In the genomic region with DNA sequence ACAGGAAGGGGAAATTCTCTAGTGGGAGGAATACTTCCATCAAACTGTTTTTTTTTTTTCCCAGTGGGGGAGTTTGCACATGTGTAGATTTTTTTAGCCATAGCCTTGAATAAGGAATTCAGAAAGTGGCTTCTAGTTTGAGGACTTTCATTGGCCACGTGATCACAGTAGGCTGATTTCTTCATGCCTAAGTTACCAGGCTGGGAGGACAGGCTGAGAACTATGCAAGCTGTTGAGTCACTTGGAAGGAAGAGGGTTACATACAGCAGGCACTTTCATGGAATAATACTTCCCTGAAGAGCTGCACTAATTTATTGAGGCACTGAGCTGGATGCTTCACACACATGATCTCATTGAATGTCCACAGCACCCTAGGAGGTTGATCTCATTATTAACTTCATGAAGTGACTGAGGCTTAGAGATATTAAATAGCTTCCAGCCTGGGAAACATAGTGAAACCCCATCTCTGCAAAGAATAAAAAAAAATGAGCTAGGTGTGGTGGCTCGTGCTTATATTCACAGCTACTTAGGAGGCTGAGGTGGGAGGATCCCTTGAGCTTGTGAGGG, we compare ENCODE assay signal across 16 cellular contexts. TPM values are rescaled to one million over a fixed set of nuclear protein-coding genes. Genes with fewer than 3 reads are reported as not detected.
DNase-seq lines count a peak whose midpoint lies in the region; ATAC-seq and TF ChIP-seq lines count a peak whose summit lies in the region.
"Had no signal": no experiment of that assay in that cellular context is flagged by ENCODE, and none has a peak within 500 bp of the region (broad histone marks: within the 10 kb centered on the region; RNA-seq: fewer than 3 reads in every experiment).

No MANE protein-coding gene starts in this region.

- DNase-seq in heart left ventricle (no peak), cardiac septum (ENCODE audit: low spot score) (no peak), SKM-1 (lab: John Stamatoyannopoulos, UW; ENCODE audit: unreplicated experiment) (peak; percentile 55), lower lobe of right lung (no peak), NCI-H2107 (lab: John Stamatoyannopoulos, UW) (no peak), GM10266 (ENCODE audit: extremely low spot score) (no peak)
- DNase-seq: aorta; effector memory CD4-positive, alpha-beta T cell; glutamatergic neuron; NCI-H1436; NCI-H774; tibial artery had no signal

- H3K9me3 ChIP-seq in heart left ventricle = no peaks in the 10 kb centered on the region
- H3K9me3 ChIP-seq in lower lobe of right lung = no peaks in the 10 kb centered on the region
- H3K9me3 ChIP-seq: tibial artery had no signal

- H3K36me3 ChIP-seq in heart left ventricle (no peaks in the 10 kb centered on the region), lower lobe of right lung (no peaks in the 10 kb centered on the region)
- H3K36me3 ChIP-seq: tibial artery had no signal

- peak overlapping the region in 2 of 12 donors; percentile 56 to 60 for H3K27ac ChIP-seq in heart left ventricle
- H3K27ac ChIP-seq in lower lobe of right lung = peak overlapping the region; percentile 56
- H3K27ac ChIP-seq: tibial artery had no signal

- H3K4me1 ChIP-seq in heart left ventricle (peaks cover 0 to 93% (median 0%) of the 10 kb centered on the region in 12 donors), lower lobe of right lung (peaks cover 43% of the 10 kb centered on the region)

- H3K4me3 ChIP-seq in heart left ventricle (no peak overlapping the region), lower lobe of right lung (no peak overlapping the region)
- H3K4me3 ChIP-seq: tibial artery had no signal

- WGBS in heart left ventricle, 4 donors = 53 to 66% (median 56%) methylated on average over 2 of the region's 2 CpGs

- H3K27me3 ChIP-seq in heart left ventricle (peaks cover 0 to 7% (median 0%) of the 10 kb centered on the region in 9 donors), lower lobe of right lung (ENCODE audit: low read depth) (no peaks in the 10 kb centered on the region)
- H3K27me3 ChIP-seq: tibial artery had no signal

- TF ChIP-seq POLR2A in heart left ventricle (IDR thresholded peaks at IDR 0.05) = no peak

- peak in 3 of 4 donors; percentile 45 to 84 (median 72) for ATAC-seq in heart left ventricle
- peak; percentile 70 to 77 for ATAC-seq in lower lobe of right lung
- ATAC-seq in GM19463 (IDR thresholded peaks at IDR 0.05; ENCODE audit: unreplicated experiment) = no peak
- ATAC-seq in GM21737 (IDR thresholded peaks at IDR 0.05; ENCODE audit: unreplicated experiment) = no peak

- intact Hi-C loops in heart left ventricle (cut with DNase I) (no loop called here), cardiac septum (cut with DNase I) (no loop called here), lower lobe of right lung (cut with DNase I) (no loop called here)

- no peak for TF ChIP-seq CTCF in heart left ventricle (IDR thresholded peaks at IDR 0.05)
- TF ChIP-seq CTCF in lower lobe of right lung (IDR thresholded peaks at IDR 0.05) = no peak
- TF ChIP-seq CTCF in GM10266 (IDR thresholded peaks at IDR 0.05; ENCODE audit: control insufficient read depth, insufficient read depth, low read depth, missing control alignments) = no peak

RNA-seq across cellular contexts. Expression of a gene that starts 22.8 kb away (rescaled TPM):
- total RNA-seq in heart left ventricle = 10 to 100 TPM in 1 of 9 donors, 1 to 10 TPM in 6, under 1 TPM in 2; 0.75 to 18.4 (median 1.8) TPM
- polyA plus RNA-seq in heart left ventricle = under 1 TPM; 0.30 to 0.55 TPM
- total RNA-seq in cardiac septum = 2.3 TPM
- 24.1 TPM for total RNA-seq in lower lobe of right lung
- total RNA-seq: lung microvascular endothelial cell, renal cortical epithelial cell had no signal

Comparison
In these comparisons a context has a peak if more than half of its experiments do, and no peak if none do; other contexts are left out.
1. ATAC-seq: peak in heart left ventricle (3 of 4) and lower lobe of right lung (2 of 2); none in GM19463 (single experiment) and GM21737 (single experiment).